24 cellular contexts compared by ENCODE assay signal in the genomic region with DNA sequence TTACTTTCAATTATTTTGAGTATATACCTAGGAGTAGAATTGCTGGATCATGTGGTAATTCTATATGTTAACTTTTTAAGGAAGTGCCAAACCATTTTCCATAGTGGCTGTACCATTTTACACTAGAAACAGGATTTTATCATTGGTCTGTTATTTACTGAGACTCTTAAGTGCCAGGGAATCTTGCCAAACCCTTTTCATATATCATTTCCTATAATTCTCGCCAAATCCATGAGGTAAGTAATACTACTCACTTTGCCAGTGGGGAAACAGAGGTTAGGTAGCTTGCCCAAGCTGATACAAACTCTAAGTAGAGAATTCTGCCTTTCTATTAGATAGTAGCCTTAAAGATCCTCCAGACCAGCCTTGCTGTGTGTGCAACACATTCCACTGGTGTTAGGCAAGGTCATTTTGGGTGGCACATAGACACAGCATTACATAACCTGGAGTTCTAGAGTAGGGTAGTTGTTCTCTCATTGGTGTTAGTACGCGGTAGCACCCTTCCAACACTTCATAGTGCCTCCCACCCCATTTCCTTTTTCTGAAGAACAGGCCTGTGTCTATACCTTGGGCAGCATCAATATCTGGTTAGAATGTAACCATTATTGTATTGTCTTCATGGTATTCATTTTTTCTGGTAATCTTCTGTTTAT.
DNase-seq lines count a peak whose midpoint lies in the region; ATAC-seq and TF ChIP-seq lines count a peak whose summit lies in the region.
"Had no signal": no experiment of that assay in that cellular context is flagged by ENCODE, and none has a peak within 500 bp of the region (broad histone marks: within the 10 kb centered on the region; RNA-seq: fewer than 3 reads in every experiment).

No MANE protein-coding gene starts in this region.

- no peaks in the 10 kb centered on the region for H3K36me3 Mint-ChIP-seq in WTC11

- no peak overlapping the region for H4K8ac ChIP-seq in IMR-90 (ENCODE audit: low read depth in 2 of 2, low read length in 2 of 2)

- H3K4me3 ChIP-seq in IMR-90 (ENCODE audit: insufficient read depth, low read depth, low read length) (no peak overlapping the region), gastrocnemius medialis (no peak overlapping the region)
- H3K4me3 ChIP-seq: coronary artery, mucosa of descending colon, PC-9, thyroid gland had no signal

- H3K27ac ChIP-seq in IMR-90 (ENCODE audit: insufficient read depth, low read length), result no peak overlapping the region
- H3K27ac ChIP-seq in gastrocnemius medialis, result peak overlapping the region in 3 of 4 donors; percentile 2 to 85 (median 43)
- H3K27ac ChIP-seq: coronary artery, PC-9 had no signal

- WGBS in IMR-90 (ENCODE audit: extremely low coverage in 2 of 2, insufficient read length in 1 of 2), 2 experiments, result no CpG with 5 or more reads among the region's 3 CpGs

- no peak overlapping the region for H3K4ac ChIP-seq in IMR-90 (ENCODE audit: low read depth, low read length)

- no peak overlapping the region for H3K18ac ChIP-seq in IMR-90 (ENCODE audit: low read depth, low read length)

- H3K14ac ChIP-seq in IMR-90 (replicated peaks; ENCODE audit: low read depth, low read length), result no peak overlapping the region

- dilution Hi-C loops in IMR-90 (cut with HindIII; ENCODE audit: low sequenced_read_pairs, unreplicated experiment), result no loop called here

- TF ChIP-seq POLR2A in IMR-90 (IDR thresholded peaks at IDR 0.05; ENCODE audit: low read depth, low read length) (no peak), gastrocnemius medialis (IDR thresholded peaks at IDR 0.05) (no peak)

- 0 out of 2 replicates have a peak overlapping the region, but pooled peaks have one; percentile 25 for H3K27ac Mint-ChIP-seq in WTC11
- H3K27ac Mint-ChIP-seq: activated naive CD8-positive, alpha-beta T cell; activated T-helper 1 cell treated with anti-CD3 and anti-CD28 coated beads, Interleukin-12 subunit alpha, Interleukin-12 subunit beta, Interleukin-2, Interleukin-4 antibody, amounts not matched to agents 30 ng/mL and 10 ng/mL and 1 ng/mL, durations not matched to agents 14 hours and 24 hours and 36 hours had no signal

- H2AFZ ChIP-seq in IMR-90 (replicated peaks; ENCODE audit: low read length, poor library complexity), result no peak overlapping the region
- H2AFZ ChIP-seq: PC-9 had no signal

- H3K4me2 ChIP-seq in IMR-90 (ENCODE audit: low read depth, low read length), result no peak overlapping the region
- H3K4me2 ChIP-seq: PC-9 had no signal

- H4K5ac ChIP-seq in IMR-90 (ENCODE audit: low read depth, low read length), result no peak overlapping the region

- no peak overlapping the region for H2AK5ac ChIP-seq in IMR-90 (ENCODE audit: low read depth, low read length)

- H4K20me1 ChIP-seq in IMR-90 (ENCODE audit: insufficient read depth, low read length), result peaks cover 69% of the 10 kb centered on the region

- intact Hi-C loops in IMR-90 (cut with micrococcal nuclease), result no loop called here
- intact Hi-C loops in left ventricle myocardium superior (cut with micrococcal nuclease), result loop anchor here (10.0 kb wide), 1 partner anchor 172 kb away; no protein-coding TSS in a partner anchor
- intact Hi-C loops in gastrocnemius medialis (cut with DNase I; ENCODE audit: low total_unique reads), result no loop called here

- ATAC-seq in IMR-90 (ENCODE audit: low read depth), result no peak
- no peak for ATAC-seq in WTC11
- ATAC-seq in left ventricle myocardium superior, result peak; percentile 38
- no peak for ATAC-seq in gastrocnemius medialis
- ATAC-seq in HG03354 (IDR thresholded peaks at IDR 0.05; ENCODE audit: poor library complexity, severe bottlenecking, unreplicated experiment), result no peak
- ATAC-seq: mucosa of descending colon; sciatic nerve; stimulated activated naive B cell treated with anti-CD40 and anti-IgM and Interleukin-4, amounts not matched to agents 10 μg/mL and 1 μg/mL and 100 μg/mL, for 72 hours had no signal

- in situ Hi-C loops in IMR-90 (cut with MboI; ENCODE audit: low sequenced_read_pairs) (no loop called here), gastrocnemius medialis (cut with MboI; ENCODE audit: low sequenced_read_pairs in 4 of 4) (no loop called here)

- H3K9me3 Mint-ChIP-seq in WTC11, result no peaks in the 10 kb centered on the region
- H3K9me3 Mint-ChIP-seq: activated T-helper 1 cell treated with anti-CD3 and anti-CD28 coated beads, Interleukin-12 subunit alpha, Interleukin-12 subunit beta, Interleukin-2, Interleukin-4 antibody, amounts not matched to agents 30 ng/mL and 10 ng/mL and 1 ng/mL, durations not matched to agents 14 hours and 24 hours and 36 hours; stimulated activated naive B cell treated with anti-CD40 and anti-IgM and Interleukin-4, amounts not matched to agents 10 μg/mL and 1 μg/mL and 100 μg/mL, for 72 hours had no signal

- H2AK9ac ChIP-seq in IMR-90 (replicated peaks; ENCODE audit: low read depth, low read length, poor library complexity), result no peak overlapping the region

- no peaks in the 10 kb centered on the region for H3K27me3 Mint-ChIP-seq in WTC11 (ENCODE audit: low read depth)
- H3K27me3 Mint-ChIP-seq: activated naive CD8-positive, alpha-beta T cell; stimulated activated naive B cell treated with anti-CD40 and anti-IgM and Interleukin-4, amounts not matched to agents 10 μg/mL and 1 μg/mL and 100 μg/mL, for 72 hours had no signal

- H2BK120ac ChIP-seq in IMR-90 (ENCODE audit: low read depth, low read length), result no peak overlapping the region

- H3K27me3 ChIP-seq in IMR-90 (ENCODE audit: control insufficient read depth, insufficient read depth, low read length), result no peaks in the 10 kb centered on the region
- H3K27me3 ChIP-seq in gastrocnemius medialis, result no peaks in the 10 kb centered on the region
- H3K27me3 ChIP-seq: thyroid gland had no signal

- no peak for TF ChIP-seq CTCF in IMR-90 (conservative IDR thresholded peaks at IDR 0.05; ENCODE audit: low read depth, low read length)
- no peak for TF ChIP-seq CTCF in WTC11 (IDR thresholded peaks at IDR 0.05)
- no peak for TF ChIP-seq CTCF in gastrocnemius medialis (IDR thresholded peaks at IDR 0.05 in 4 of 5, conservative IDR thresholded peaks at IDR 0.05 in 1 of 5)

- H3K36me3 ChIP-seq in IMR-90 (ENCODE audit: control insufficient read depth, insufficient read depth, low read length) (no peaks in the 10 kb centered on the region), gastrocnemius medialis (no peaks in the 10 kb centered on the region)
- H3K36me3 ChIP-seq: thyroid gland had no signal

- no peak overlapping the region for H3K56ac ChIP-seq in IMR-90 (ENCODE audit: extremely low read depth, insufficient read depth, low read length)

- no peak overlapping the region for H3K9ac ChIP-seq in IMR-90 (ENCODE audit: low read depth, low read length)

- TF ChIP-seq RAD21 in IMR-90 (IDR thresholded peaks at IDR 0.05; ENCODE audit: low read length), result no peak

- no peak overlapping the region for H2BK15ac ChIP-seq in IMR-90 (ENCODE audit: low read depth, low read length)

- peaks cover 34% of the 10 kb centered on the region for H3K9me1 ChIP-seq in IMR-90 (ENCODE audit: insufficient read depth, low read length)

- CTCF ChIA-PET in IMR-90 (lab: Yijun Ruan, JAX), result no interaction called here
- CTCF ChIA-PET in WTC11 (lab: Charles Lee), result no interaction called here

- peaks cover 85% of the 10 kb centered on the region for H3K4me1 Mint-ChIP-seq in WTC11

- no peak overlapping the region for H4K91ac ChIP-seq in IMR-90 (ENCODE audit: insufficient read depth, low read depth, low read length)

- H3K4me1 ChIP-seq in IMR-90 (ENCODE audit: control insufficient read depth, insufficient read depth, low read length), result peaks cover 23% of the 10 kb centered on the region
- peaks cover 80 to 87% of the 10 kb centered on the region in 2 donors for H3K4me1 ChIP-seq in gastrocnemius medialis

- H3K4me3 Mint-ChIP-seq in WTC11, result no peak overlapping the region
- H3K4me3 Mint-ChIP-seq: activated naive CD8-positive, alpha-beta T cell; activated T-helper 1 cell treated with anti-CD3 and anti-CD28 coated beads, Interleukin-12 subunit alpha, Interleukin-12 subunit beta, Interleukin-2, Interleukin-4 antibody, amounts not matched to agents 30 ng/mL and 10 ng/mL and 1 ng/mL, durations not matched to agents 14 hours and 24 hours and 36 hours; stimulated activated naive B cell treated with anti-CD40 and anti-IgM and Interleukin-4, amounts not matched to agents 10 μg/mL and 1 μg/mL and 100 μg/mL, for 72 hours had no signal

- H3K23ac ChIP-seq in IMR-90 (ENCODE audit: low read depth, low read length), result no peak overlapping the region

- POLR2A ChIA-PET in IMR-90 (lab: Charles Lee; ENCODE audit: unreplicated experiment) (no interaction called here), WTC11 (lab: Charles Lee) (no interaction called here)

- no peak overlapping the region for H2BK5ac ChIP-seq in IMR-90 (ENCODE audit: low read depth, low read length, poor library complexity, severe bottlenecking)

- peaks cover 37 to 83% of the 10 kb centered on the region in 2 experiments for H3K79me1 ChIP-seq in IMR-90 (ENCODE audit: low read depth in 1 of 2, low read length in 2 of 2)

- H2BK20ac ChIP-seq in IMR-90 (ENCODE audit: low read depth, low read length), result no peak overlapping the region

- DNase-seq in IMR-90 (peak; percentile 37), WTC11 (ENCODE audit: low spot score) (no peak), left ventricle myocardium superior (no peak), gastrocnemius medialis (no peak), GM03348 (ENCODE audit: low spot score) (no peak), foreskin melanocyte (no peak)
- DNase-seq: activated CD4-positive, alpha-beta T cell treated with anti-CD3 and anti-CD28 coated beads for 1 hour; AML-193; Calu3; GOT3; Kasumi-1; mucosa of descending colon; NCI-H1417 treated with DMSO at 0.1 percent for 48 hours; NCI-H774; nucleus accumbens; PC-9; stimulated activated naive B cell treated with anti-CD40 and anti-IgM and Interleukin-4, amounts not matched to agents 10 μg/mL and 1 μg/mL and 100 μg/mL, for 72 hours; T-helper 9 cell; thyroid gland had no signal

- no TSS peak for BruUV-seq in IMR-90 (replicated peaks; lab: Mats Ljungman, UMichigan)

- H3K9me3 ChIP-seq in IMR-90 (ENCODE audit: control insufficient read depth, insufficient read depth, low read length) (no peaks in the 10 kb centered on the region), gastrocnemius medialis (no peaks in the 10 kb centered on the region)
- H3K9me3 ChIP-seq: mucosa of descending colon, thyroid gland had no signal

TF ChIP-seq in WTC11, 78 proteins besides CTCF, POLR2A, EP300 and RAD21 (continues in another document):
- TF ChIP-seq NR1H2 (CRISPR knock-in tag; IDR thresholded peaks at IDR 0.05), result no peak
